23 cellular contexts compared by ENCODE assay signal in the genomic region with DNA sequence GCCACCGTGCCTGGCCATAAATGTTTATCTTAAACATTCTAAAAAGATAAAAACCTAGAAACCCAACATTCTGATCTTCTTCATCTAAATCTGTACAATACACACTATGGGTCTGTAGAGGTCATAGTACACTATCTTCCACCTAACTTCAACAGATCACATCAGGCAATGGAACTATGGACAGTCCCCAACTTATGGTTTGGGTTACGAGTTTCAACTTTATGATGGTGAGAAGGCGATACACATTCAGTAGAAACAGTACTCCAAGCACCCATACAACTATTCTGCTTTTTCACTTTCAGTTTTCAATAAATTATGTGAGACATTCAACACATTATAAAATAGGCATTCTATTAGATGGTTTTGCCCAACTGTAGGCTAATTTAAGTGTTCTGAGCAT. TPM values are rescaled to one million over a fixed set of nuclear protein-coding genes. Genes with fewer than 3 reads are reported as not detected.
DNase-seq lines count a peak whose midpoint lies in the region; ATAC-seq, FAIRE-seq and TF ChIP-seq lines count a peak whose summit lies in the region.
"Had no signal": no experiment of that assay in that cellular context is flagged by ENCODE, and none has a peak within 500 bp of the region (broad histone marks: within the 10 kb centered on the region; RNA-seq: fewer than 3 reads in every experiment).

No MANE protein-coding gene starts in this region.

- H3K9me3 ChIP-seq in right lobe of liver (no peaks in the 10 kb centered on the region), HepG2 (ENCODE audit: low read length) (no peaks in the 10 kb centered on the region), Loucy (ENCODE audit: insufficient read depth, low read depth, low read length) (no peaks in the 10 kb centered on the region), mucosa of descending colon (no peaks in the 10 kb centered on the region)
- H3K9me3 ChIP-seq: body of pancreas had no signal

- BruUV-seq in HepG2 (replicated peaks; lab: Mats Ljungman, UMichigan), result no TSS peak

- WGBS in right lobe of liver (ENCODE audit: insufficient coverage, low coverage, low lambda C conversion rate, missing lambda C conversion rate), result 83% methylated on average over 3 of the region's 3 CpGs
- WGBS in HepG2 (ENCODE audit: low lambda C conversion rate), result 93% methylated on average over 3 of the region's 3 CpGs

- H3K9me2 ChIP-seq in Loucy (replicated peaks; ENCODE audit: low read depth, low read length), result no peaks in the 10 kb centered on the region

- TF ChIP-seq EP300 in HepG2 (IDR thresholded peaks at IDR 0.05; ENCODE audit: low read depth in 2 of 2, low read length in 2 of 2) (no peak), HepG2 (CRISPR knock-in tag; IDR thresholded peaks at IDR 0.05; ENCODE audit: borderline replicate concordance) (no peak)

- H3K79me2 ChIP-seq in HepG2 (ENCODE audit: insufficient read depth, low read length), result peaks cover 42% of the 10 kb centered on the region
- peaks cover 89% of the 10 kb centered on the region for H3K79me2 ChIP-seq in Loucy (ENCODE audit: insufficient read depth, low read length)

- ATAC-seq in right lobe of liver, result no peak
- no peak for ATAC-seq in HepG2
- ATAC-seq in mucosa of descending colon, result no peak
- ATAC-seq: body of pancreas; right cardiac atrium; stimulated activated memory B cell treated with anti-CD40 and anti-IgM and Interleukin-4, amounts not matched to agents 10 μg/mL and 1 μg/mL and 100 μg/mL, for 72 hours had no signal

- CTCF ChIA-PET in HepG2 (lab: Yijun Ruan, JAX; ENCODE audit: low intra/inter-chr PET ratio, low total read pairs), result no interaction called here

- H3F3A ChIP-seq in Loucy (ENCODE audit: low read depth), result peaks cover 6% of the 10 kb centered on the region; the same call in 1 of the 2 replicates

- FAIRE-seq in HepG2 (lab: Jason Lieb, UNC), result no peak
- FAIRE-seq: endothelial cell of umbilical vein, HTR-8/SVneo, islet of Langerhans, TTC549 had no signal

- TF ChIP-seq POLR2A in right lobe of liver (IDR thresholded peaks at IDR 0.05), result peak; percentile 11
- TF ChIP-seq POLR2A in HepG2 (IDR thresholded peaks at IDR 0.05; ENCODE audit: insufficient read depth in 1 of 2, low read depth in 2 of 2, low read length in 2 of 2), result no peak

- no peak for TF ChIP-seq RAD21 in HepG2 (CRISPR knock-in tag; IDR thresholded peaks at IDR 0.05)

- TF ChIP-seq CTCF in right lobe of liver (IDR thresholded peaks at IDR 0.05) (no peak), HepG2 (CRISPR knock-in tag; IDR thresholded peaks at IDR 0.05) (no peak), Loucy (conservative IDR thresholded peaks at IDR 0.05; ENCODE audit: low read length) (no peak), mucosa of descending colon (IDR thresholded peaks at IDR 0.05) (no peak)

- H3K4me2 ChIP-seq in HepG2 (ENCODE audit: low read depth, low read length) (no peak overlapping the region), Loucy (ENCODE audit: low read depth, low read length, poor library complexity, severe bottlenecking) (peak overlapping the region; percentile 2)
- H3K4me2 ChIP-seq: PC-9 had no signal

- H3K9ac ChIP-seq in HepG2 (ENCODE audit: insufficient read depth, low read depth, low read length), result no peak overlapping the region
- no peak overlapping the region for H3K9ac ChIP-seq in Loucy (ENCODE audit: low read depth, low read length, poor library complexity, severe bottlenecking)

- intact Hi-C loops in right lobe of liver (cut with DNase I) (no loop called here), HepG2 (cut with micrococcal nuclease; ENCODE audit: unreplicated experiment) (no loop called here), mucosa of descending colon (cut with DNase I, micrococcal nuclease) (no loop called here)

- H3K36me3 ChIP-seq in right lobe of liver (peaks cover 0 to 24% (median 0%) of the 10 kb centered on the region in 4 donors), HepG2 (replicated peaks in 1 of 2; ENCODE audit: control insufficient read depth in 1 of 2, insufficient read depth in 2 of 2, low read length in 2 of 2) (no peaks in the 10 kb centered on the region), Loucy (ENCODE audit: insufficient read depth, low read length) (0 out of 2 replicates have a peak, but pooled peaks cover 3% of the 10 kb centered on the region), mucosa of descending colon (ENCODE audit: low read depth) (no peaks in the 10 kb centered on the region)

- H3K27ac ChIP-seq in right lobe of liver (no peak overlapping the region), HepG2 (ENCODE audit: extremely low read length, insufficient read depth, low read length) (no peak overlapping the region)
- H3K27ac ChIP-seq: PC-9 had no signal

- H2AFZ ChIP-seq in HepG2 (ENCODE audit: low read length), result no peak overlapping the region
- no peak overlapping the region for H2AFZ ChIP-seq in Loucy (ENCODE audit: low read length)
- H2AFZ ChIP-seq: PC-9 had no signal

- in situ Hi-C loops in HepG2 (cut with HindIII; ENCODE audit: extremely low pct_ligation_motif_present, low pct_unique_long_range_greater_than_20kb), result no loop called here

- H4K20me1 ChIP-seq in HepG2 (ENCODE audit: insufficient read depth, low read length), result no peaks in the 10 kb centered on the region
- H4K20me1 ChIP-seq in Loucy (ENCODE audit: insufficient read depth, low read length, poor library complexity, severe bottlenecking), result peaks cover 83% of the 10 kb centered on the region

- H3K27me3 ChIP-seq in right lobe of liver, result no peaks in the 10 kb centered on the region
- H3K27me3 ChIP-seq in HepG2 (ENCODE audit: control insufficient read depth in 1 of 2, insufficient read depth in 2 of 2, low read length in 2 of 2), result no peaks in the 10 kb centered on the region
- no peaks in the 10 kb centered on the region for H3K27me3 ChIP-seq in Loucy (ENCODE audit: insufficient read depth, low read length, poor library complexity, severe bottlenecking)
- H3K27me3 ChIP-seq: body of pancreas had no signal

- H3K4me1 ChIP-seq in right lobe of liver (peaks cover 0 to 62% (median 25%) of the 10 kb centered on the region in 4 donors), HepG2 (ENCODE audit: insufficient read depth, low read length) (peaks cover 7% of the 10 kb centered on the region; the same call in 1 of the 2 replicates), Loucy (ENCODE audit: insufficient read depth, low read length, poor library complexity, severe bottlenecking) (peaks cover 51% of the 10 kb centered on the region), mucosa of descending colon (ENCODE audit: low read depth) (peaks cover 31% of the 10 kb centered on the region)

- H3K4me3 ChIP-seq in right lobe of liver, result no peak overlapping the region
- H3K4me3 ChIP-seq in HepG2 (replicated peaks in 1 of 3; ENCODE audit: insufficient read depth in 1 of 3, low read depth in 2 of 3, low read length in 3 of 3), result no peak overlapping the region
- H3K4me3 ChIP-seq in Loucy (ENCODE audit: low read length, poor library complexity, severe bottlenecking), result no peak overlapping the region
- no peak overlapping the region for H3K4me3 ChIP-seq in mucosa of descending colon
- H3K4me3 ChIP-seq: body of pancreas, PC-9 had no signal

- POLR2A ChIA-PET in HepG2 (lab: Yijun Ruan, JAX), result no interaction called here

- DNase-seq in right lobe of liver (no peak), HepG2 (ENCODE audit: low spot score) (no peak), dedifferentiated amniotic fluid mesenchymal stem cell (ENCODE audit: extremely low spot score) (peak; percentile 9), GOT3 (lab: John Stamatoyannopoulos, UW) (no peak), amniotic stem cell (lab: John Stamatoyannopoulos, UW) (no peak), mucosa of descending colon (no peak)
- DNase-seq in effector CD8-positive, alpha-beta T cell (lab: John Stamatoyannopoulos, UW), result no peak
- DNase-seq: activated CD4-positive, alpha-beta T cell treated with anti-CD3 and anti-CD28 coated beads, Interleukin-2, amount 50 U/mL, for 1 hour; activated T-cell treated with anti-CD3 and anti-CD28 coated beads, Interleukin-2, amount 50 U/mL, for 24 hours; body of pancreas; DMS79; hippocampal formation; NCI-H1436 treated with DMSO at 0.1 percent for 48 hours; NCI-H2171; NCI-H69; PC-9; right cardiac atrium had no signal

RNA-seq across cellular contexts. Expression of gene FKBP5, which starts 23.1 kb away (rescaled TPM):
- 100 to 1,000 TPM in 5 of 6 experiments, 10 to 100 TPM in 1; 36.1 to 387 (median 111) TPM for total RNA-seq in right lobe of liver
- total RNA-seq in HepG2 (2016; rRNA removed; fragmentation: Illumina TruSeq; extraction: Trizol), result 17.4 and 30.9 TPM in 2 replicates
- total RNA-seq in HepG2 (2016; cell fraction: cytosol; rRNA removed; fragmentation: Illumina TruSeq; extraction: Trizol; ENCODE audit: low read depth), result 9.1 and 9.8 TPM in 2 replicates
- total RNA-seq in HepG2 (2016; cell fraction: insoluble cytoplasmic fraction; rRNA removed; fragmentation: Illumina TruSeq; extraction: Trizol), result 17.4 and 28.9 TPM in 2 replicates
- 15.6 and 16.6 TPM in 2 replicates for total RNA-seq in HepG2 (2016; cell fraction: membrane; rRNA removed; fragmentation: Illumina TruSeq; extraction: Trizol)
- total RNA-seq in HepG2 (2016; cell fraction: nucleus; rRNA removed; fragmentation: Illumina TruSeq; extraction: Trizol), result 13.7 and 15.0 TPM in 2 replicates
- polyA plus RNA-seq in HepG2 (2011; rRNA removed), result 6.9 and 8.0 TPM in 2 replicates
- 4.0 and 5.9 TPM in 2 replicates for polyA plus RNA-seq in HepG2 (2011; cell fraction: cytosol; rRNA removed)
- 2.9 and 3.5 TPM in 2 replicates for polyA plus RNA-seq in HepG2 (2011; cell fraction: nucleus; rRNA removed)
- 13.9 and 16.1 TPM in 2 replicates for polyA plus RNA-seq in HepG2 (2012)
- polyA plus RNA-seq in HepG2 (2016; cell fraction: cytosol; fragmentation: Illumina TruSeq; extraction: Trizol; ENCODE audit: low read depth), result 2.6 and 2.8 TPM in 2 replicates
- 46.6 and 52.0 TPM in 2 replicates for polyA plus RNA-seq in HepG2 (2016; cell fraction: insoluble cytoplasmic fraction; fragmentation: Illumina TruSeq; extraction: Trizol; ENCODE audit: low read depth)
- 10.4 and 11.9 TPM in 2 replicates for polyA plus RNA-seq in HepG2 (2016; cell fraction: membrane; fragmentation: Illumina TruSeq; extraction: Trizol; ENCODE audit: low read depth)
- 24.1 and 24.8 TPM in 2 replicates for polyA plus RNA-seq in HepG2 (2016; cell fraction: nucleus; fragmentation: Illumina TruSeq; extraction: Trizol; ENCODE audit: insufficient read depth, low read depth)
- polyA minus RNA-seq in HepG2 (2011; rRNA and poly(A)+ RNA removed; ENCODE audit: low replicate concordance), result 4.5 and 8.4 TPM in 2 replicates
- polyA minus RNA-seq in HepG2 (2011; cell fraction: cytosol; rRNA and poly(A)+ RNA removed), result 6.9 and 7.1 TPM in 2 replicates
- 7.6 and 10.1 TPM in 2 replicates for polyA minus RNA-seq in HepG2 (2011; cell fraction: nucleus; rRNA and poly(A)+ RNA removed)
- total RNA-seq in mucosa of descending colon, result 100 to 1,000 TPM in 2 of 3 donors, 10 to 100 TPM in 1; 22.1 to 174 (median 150) TPM
